ENCODE assay signal across 2 cellular contexts in genomic region chr16:23407436-23408125, GRCh38.
TF ChIP-seq lines count a peak whose summit lies in the region.

No MANE protein-coding gene starts in this region.

TF ChIP-seq in IMR-90, 13 proteins besides CTCF, POLR2A, EP300 and RAD21:
- TF ChIP-seq RCOR1 (IDR thresholded peaks at IDR 0.05; ENCODE audit: insufficient replicate concordance, low read length), result no peak
- no peak for TF ChIP-seq FOS (IDR thresholded peaks at IDR 0.05; ENCODE audit: low read depth, low read length)
- no peak for TF ChIP-seq MAZ (IDR thresholded peaks at IDR 0.05; ENCODE audit: borderline replicate concordance, low read depth, low read length)
- TF ChIP-seq BHLHE40 (IDR thresholded peaks at IDR 0.05; ENCODE audit: low read depth, low read length), result no peak
- no peak for TF ChIP-seq CHD1 (IDR thresholded peaks at IDR 0.05; ENCODE audit: low read depth, low read length)
- no peak for TF ChIP-seq NFE2L2 (IDR thresholded peaks at IDR 0.05; ENCODE audit: low read depth, low read length)
- TF ChIP-seq CEBPB (IDR thresholded peaks at IDR 0.05; ENCODE audit: low read depth, low read length), result no peak
- TF ChIP-seq USF2 (IDR thresholded peaks at IDR 0.05; ENCODE audit: low read depth, low read length), result no peak
- no peak for TF ChIP-seq RFX5 (IDR thresholded peaks at IDR 0.05; ENCODE audit: low read depth, low read length)
- TF ChIP-seq MAFK (IDR thresholded peaks at IDR 0.05; ENCODE audit: low read depth, low read length), result no peak
- TF ChIP-seq ELK1 (IDR thresholded peaks at IDR 0.05; ENCODE audit: borderline replicate concordance, low read depth, low read length), result no peak

TF ChIP-seq in H1, 55 proteins besides CTCF, POLR2A, EP300 and RAD21:
- TF ChIP-seq HDAC2 (IDR thresholded peaks at IDR 0.05; ENCODE audit: borderline replicate concordance in 1 of 2, low read depth in 2 of 2, low read length in 2 of 2) (no peak), NRF1 (IDR thresholded peaks at IDR 0.05; ENCODE audit: low read depth, low read length) (no peak), CREB1 (IDR thresholded peaks at IDR 0.05) (no peak), SIRT6 (IDR thresholded peaks at IDR 0.05; ENCODE audit: low read length) (no peak), GABPA (IDR thresholded peaks at IDR 0.05; ENCODE audit: borderline replicate concordance, insufficient read depth, low read length) (no peak), BACH1 (IDR thresholded peaks at IDR 0.05; ENCODE audit: low read length) (no peak), KDM1A (IDR thresholded peaks at IDR 0.05; ENCODE audit: borderline replicate concordance, low read length) (no peak), FOSL1 (IDR thresholded peaks at IDR 0.05; ENCODE audit: insufficient read depth, low read depth, low read length) (no peak)
